Comparison of ENCODE assay signal across 26 cellular contexts in the genomic region with DNA sequence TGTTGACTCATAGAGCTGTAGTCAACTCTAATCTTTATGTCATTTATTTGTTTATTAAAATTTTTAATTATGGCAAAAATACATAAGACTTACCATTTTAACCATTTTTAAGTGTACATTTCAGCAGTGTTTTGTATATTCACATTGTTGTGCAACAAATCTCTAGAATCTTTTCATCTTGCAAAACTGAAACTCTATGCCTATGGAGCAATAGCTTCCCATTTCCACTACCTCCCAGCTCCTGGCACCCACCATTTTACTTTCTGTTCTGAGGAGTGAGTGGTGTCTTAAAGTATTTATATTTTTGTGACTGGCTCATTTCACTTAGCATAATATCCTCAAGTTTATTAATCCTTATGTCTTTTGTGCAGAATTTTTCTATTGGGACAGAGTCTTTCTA.
DNase-seq lines count a peak whose midpoint lies in the region; ATAC-seq and TF ChIP-seq lines count a peak whose summit lies in the region.
"Had no signal": no experiment of that assay in that cellular context is flagged by ENCODE, and none has a peak within 500 bp of the region (broad histone marks: within the 10 kb centered on the region; RNA-seq: fewer than 3 reads in every experiment).

No MANE protein-coding gene starts in this region.

- no peaks in the 10 kb centered on the region for H3K79me1 ChIP-seq in mesenchymal stem cell (replicated peaks; ENCODE audit: low read length, poor library complexity, severe bottlenecking)

- H3K4me3 ChIP-seq in GM23248: no peak overlapping the region
- H3K4me3 ChIP-seq in cardiac fibroblast (replicated peaks in 1 of 2; ENCODE audit: low read depth in 2 of 2, low read length in 2 of 2): no peak overlapping the region
- no peak overlapping the region for H3K4me3 ChIP-seq in mesenchymal stem cell (ENCODE audit: insufficient read depth in 1 of 2, low read depth in 1 of 2, low read length in 2 of 2)
- H3K4me3 ChIP-seq: GM23338, lower lobe of right lung, SK-N-MC, thoracic aorta had no signal

- H2BK12ac ChIP-seq in mesenchymal stem cell (ENCODE audit: low read length in 2 of 2): no peak overlapping the region

- H3K9me2 ChIP-seq in GM23248 (ENCODE audit: insufficient read depth): no peaks in the 10 kb centered on the region; the same call in 1 of the 2 replicates

- in situ Hi-C loops in GM23248 (cut with MboI): no loop called here

- H2BK15ac ChIP-seq in mesenchymal stem cell (ENCODE audit: low read depth, poor library complexity, severe bottlenecking): no peak overlapping the region

- H3K36me3 ChIP-seq in GM23248 (ENCODE audit: low read depth): no peaks in the 10 kb centered on the region
- no peaks in the 10 kb centered on the region for H3K36me3 ChIP-seq in mesenchymal stem cell (ENCODE audit: control insufficient read depth in 1 of 2, insufficient read depth in 2 of 2, low read depth in 1 of 2, low read length in 2 of 2)
- H3K36me3 ChIP-seq: lower lobe of right lung, thoracic aorta had no signal

- H2AFZ ChIP-seq in GM23248 (no peak overlapping the region), mesenchymal stem cell (ENCODE audit: low read depth, low read length) (no peak overlapping the region)
- H2AFZ ChIP-seq: GM23338 had no signal

- H3K4me1 ChIP-seq in GM23248 (ENCODE audit: insufficient read depth) (no peaks in the 10 kb centered on the region), mesenchymal stem cell (ENCODE audit: control insufficient read depth, insufficient read depth, low read depth, low read length) (no peaks in the 10 kb centered on the region)
- H3K4me1 ChIP-seq: foreskin keratinocyte, lower lobe of right lung had no signal

- no peak overlapping the region for H3K14ac ChIP-seq in mesenchymal stem cell (ENCODE audit: low read length in 2 of 2)

- no peaks in the 10 kb centered on the region for H3F3A ChIP-seq in GM23248 (ENCODE audit: insufficient read depth)

- H4K20me1 ChIP-seq in GM23248 (ENCODE audit: insufficient read depth): no peaks in the 10 kb centered on the region

- no peak overlapping the region for H4K8ac ChIP-seq in mesenchymal stem cell (ENCODE audit: low read length)

- H2BK5ac ChIP-seq in mesenchymal stem cell (ENCODE audit: low read depth, low read length, poor library complexity, severe bottlenecking): no peak overlapping the region

- H3K27ac ChIP-seq in GM23248: no peak overlapping the region
- no peak overlapping the region for H3K27ac ChIP-seq in mesenchymal stem cell (ENCODE audit: low read length, poor library complexity, severe bottlenecking)
- H3K27ac ChIP-seq: foreskin keratinocyte, lower lobe of right lung, RWPE1, SK-N-MC, thoracic aorta had no signal

- no peak overlapping the region for H2AK5ac ChIP-seq in mesenchymal stem cell (ENCODE audit: low read length, severe bottlenecking)

- no peak overlapping the region for H3K9ac ChIP-seq in GM23248
- no peak overlapping the region for H3K9ac ChIP-seq in mesenchymal stem cell (ENCODE audit: low read length)

- no peaks in the 10 kb centered on the region for H3K36me3 Mint-ChIP-seq in osteocyte (ENCODE audit: unreplicated experiment)
- H3K36me3 Mint-ChIP-seq: activated naive CD4-positive, alpha-beta T cell treated with anti-CD3 and anti-CD28 coated beads, Interleukin-2, amount 50 U/mL, for 24 hours; CD4-positive, CD25-positive, alpha-beta regulatory T cell; natural killer cell had no signal

- H3K79me2 ChIP-seq in GM23248 (ENCODE audit: insufficient read depth): no peaks in the 10 kb centered on the region

- H3K9me3 Mint-ChIP-seq in osteocyte (ENCODE audit: unreplicated experiment): no peaks in the 10 kb centered on the region
- H3K9me3 Mint-ChIP-seq: activated CD8-positive, alpha-beta T cell treated with anti-CD3 and anti-CD28 coated beads for 36 hours; activated naive CD4-positive, alpha-beta T cell treated with anti-CD3 and anti-CD28 coated beads, Interleukin-2, amount 50 U/mL, for 24 hours; activated T-helper 17 cell treated with anti-CD3 and anti-CD28 coated beads, Interleukin-2, amount 50 U/mL, for 72 hours; GM23338; HFFc6; natural killer cell had no signal

- H4K91ac ChIP-seq in mesenchymal stem cell (ENCODE audit: low read length): no peak overlapping the region

- H3K27ac Mint-ChIP-seq in osteocyte (ENCODE audit: unreplicated experiment): no peak overlapping the region
- H3K27ac Mint-ChIP-seq: activated CD8-positive, alpha-beta T cell treated with anti-CD3 and anti-CD28 coated beads for 36 hours; activated naive CD4-positive, alpha-beta T cell treated with anti-CD3 and anti-CD28 coated beads, Interleukin-2, amount 50 U/mL, for 24 hours; activated T-helper 17 cell treated with anti-CD3 and anti-CD28 coated beads, Interleukin-2, amount 50 U/mL, for 72 hours; CD4-positive, CD25-positive, alpha-beta regulatory T cell; GM23338; HFFc6; natural killer cell; T-helper 17 cell had no signal

- no peak overlapping the region for H3K4ac ChIP-seq in mesenchymal stem cell (ENCODE audit: low read depth in 1 of 2, low read length in 2 of 2)

- no peak overlapping the region for H2BK120ac ChIP-seq in mesenchymal stem cell (ENCODE audit: low read depth, low read length)

- H3K9me3 ChIP-seq in GM23248 (ENCODE audit: low read depth) (no peaks in the 10 kb centered on the region), mesenchymal stem cell (ENCODE audit: control insufficient read depth, low read length) (no peaks in the 10 kb centered on the region)
- H3K9me3 ChIP-seq: lower lobe of right lung, thoracic aorta had no signal

- no peak for TF ChIP-seq CTCF in cardiac fibroblast (IDR thresholded peaks at IDR 0.05; ENCODE audit: low read depth, low read length)
- TF ChIP-seq CTCF in osteocyte (IDR thresholded peaks at IDR 0.05): no peak

- H3K27me3 ChIP-seq in GM23248 (replicated peaks; ENCODE audit: insufficient read depth) (no peaks in the 10 kb centered on the region), mesenchymal stem cell (ENCODE audit: control insufficient read depth in 1 of 2, insufficient read depth in 1 of 2, low read length in 2 of 2) (no peaks in the 10 kb centered on the region)

- no peak for ATAC-seq in HG03442 (IDR thresholded peaks at IDR 0.05; ENCODE audit: unreplicated experiment)
- ATAC-seq: activated CD8-positive, alpha-beta T cell treated with anti-CD3 and anti-CD28 coated beads for 36 hours; activated T-helper 17 cell treated with anti-CD3 and anti-CD28 coated beads, Interleukin-2, amount 50 U/mL, for 72 hours; foreskin keratinocyte; GM23338; lower lobe of right lung; natural killer cell; stimulated activated naive CD8-positive, alpha-beta T cell treated with anti-CD3 and anti-CD28 coated beads, Interleukin-15, Interleukin-2, amounts not matched to agents 100 U/mL and 50 U/mL, for 24 hours; T-helper 17 cell had no signal

- DNase-seq in GM23248 (peak; percentile 33), NOMO-1 (lab: John Stamatoyannopoulos, UW; ENCODE audit: unreplicated experiment in 2 of 2) (peak; percentile 75 to 87), cardiac fibroblast (ENCODE audit: low read depth in 2 of 2) (peak; percentile 1 to 15), mesenchymal stem cell (peak; percentile 4), ecto neural progenitor cell (ENCODE audit: low spot score) (no peak), osteocyte (ENCODE audit: extremely low spot score, unreplicated experiment) (no peak)
- DNase-seq: activated CD8-positive, alpha-beta T cell treated with anti-CD3 and anti-CD28 coated beads for 36 hours; CD4-positive, CD25-positive, alpha-beta regulatory T cell; central memory CD4-positive, alpha-beta T cell; DND-41; foreskin keratinocyte; HFFc6; lower lobe of right lung; natural killer cell; NCI-H1694; NCI-H510A treated with DMSO at 0.1 percent for 48 hours; occipital lobe; stimulated activated naive CD8-positive, alpha-beta T cell treated with anti-CD3 and anti-CD28 coated beads, Interleukin-15, Interleukin-2, amounts not matched to agents 100 U/mL and 50 U/mL, for 24 hours; T-helper 17 cell had no signal

- H3K4me3 Mint-ChIP-seq in osteocyte (ENCODE audit: unreplicated experiment): no peak overlapping the region
- H3K4me3 Mint-ChIP-seq: activated CD8-positive, alpha-beta T cell treated with anti-CD3 and anti-CD28 coated beads for 36 hours; activated naive CD4-positive, alpha-beta T cell treated with anti-CD3 and anti-CD28 coated beads, Interleukin-2, amount 50 U/mL, for 24 hours; activated T-helper 17 cell treated with anti-CD3 and anti-CD28 coated beads, Interleukin-2, amount 50 U/mL, for 72 hours; CD4-positive, CD25-positive, alpha-beta regulatory T cell; GM23338; HFFc6; natural killer cell; T-helper 17 cell had no signal

- H3K18ac ChIP-seq in mesenchymal stem cell (ENCODE audit: low read depth in 1 of 2, low read length in 2 of 2): no peak overlapping the region

- H3K23ac ChIP-seq in mesenchymal stem cell (ENCODE audit: low read length in 2 of 2): no peak overlapping the region

- peaks cover 17% of the 10 kb centered on the region for H3K27me3 Mint-ChIP-seq in osteocyte (ENCODE audit: unreplicated experiment)

- H3K4me1 Mint-ChIP-seq in osteocyte (ENCODE audit: unreplicated experiment): no peaks in the 10 kb centered on the region
- H3K4me1 Mint-ChIP-seq: activated naive CD4-positive, alpha-beta T cell treated with anti-CD3 and anti-CD28 coated beads, Interleukin-2, amount 50 U/mL, for 24 hours; activated T-helper 17 cell treated with anti-CD3 and anti-CD28 coated beads, Interleukin-2, amount 50 U/mL, for 72 hours; CD4-positive, CD25-positive, alpha-beta regulatory T cell; natural killer cell; T-helper 17 cell had no signal

- H3K4me2 ChIP-seq in GM23248 (ENCODE audit: unreplicated experiment) (no peak overlapping the region), mesenchymal stem cell (ENCODE audit: low read length, poor library complexity, severe bottlenecking) (no peak overlapping the region)
- H3K4me2 ChIP-seq: GM23338 had no signal

Comparison
In these comparisons a context has a peak if more than half of its experiments do, and no peak if none do; other contexts are left out.
1. DNase-seq: peak in GM23248 (single experiment), NOMO-1 (2 of 2), cardiac fibroblast (2 of 2) and mesenchymal stem cell (single experiment); none in ecto neural progenitor cell (single experiment) and osteocyte (single experiment).